6 cellular contexts compared by ENCODE assay signal in the genomic region with DNA sequence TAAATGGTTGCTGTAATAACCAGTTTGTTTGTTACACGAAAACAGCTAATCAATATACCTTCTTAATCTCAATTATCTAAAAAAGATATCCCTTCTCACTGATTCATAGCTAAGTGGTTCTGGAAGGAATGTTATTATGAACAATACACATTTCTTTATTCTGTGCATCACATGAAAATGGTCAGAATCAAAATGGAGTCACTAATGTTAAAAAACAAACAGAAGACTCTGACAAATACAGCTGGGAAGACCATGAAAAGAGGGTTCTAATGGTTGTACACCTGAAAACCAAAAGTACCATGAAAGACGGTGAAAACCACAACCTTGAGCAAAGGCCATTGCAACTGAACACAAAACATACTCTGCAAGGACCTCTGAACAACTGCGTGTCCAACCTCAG. TPM values are rescaled to one million over a fixed set of nuclear protein-coding genes. Genes with fewer than 3 reads are reported as not detected.
"Had no signal": no experiment of that assay in that cellular context is flagged by ENCODE, and none has a peak within 500 bp of the region (broad histone marks: within the 10 kb centered on the region; RNA-seq: fewer than 3 reads in every experiment).

No MANE protein-coding gene starts in this region.

RNA-seq across cellular contexts. Expression of a gene that starts 1.9 kb away (rescaled TPM):
- total RNA-seq: GM23248, H1, H7, H9 had no signal

RNA-seq across cellular contexts. Expression of a gene that starts 23.5 kb away (rescaled TPM):
- total RNA-seq: GM23248, GM23338, H7, H9, HFFc6 had no signal
- polyA plus RNA-seq: GM23248, GM23338 had no signal
